In genomic region chr2:229598227-229598626, GRCh38 we compare ENCODE assay signal across 24 cellular contexts.
"Had no signal": no experiment of that assay in that cellular context is flagged by ENCODE, and none has a peak within 500 bp of the region (broad histone marks: within the 10 kb centered on the region; RNA-seq: fewer than 3 reads in every experiment).

No MANE protein-coding gene starts in this region.

- H3K4me3 ChIP-seq: K562, SJCRH30 had no signal

- FAIRE-seq: K562 had no signal

- H3K27ac ChIP-seq: KMS-11, RWPE1, SJCRH30 had no signal

- H3K4me2 ChIP-seq: KMS-11 had no signal

- H3K4me1 ChIP-seq: SJCRH30 had no signal

- H3K4me1 Mint-ChIP-seq: IgD-negative memory B cell had no signal

- DNase-seq: Kasumi-1, MM.1S, MV-4-11, NCI-H1048, NCI-H1105, NCI-H1417, NCI-H1436 treated with DMSO at 0.1 percent for 48 hours, NCI-H1694, NCI-H187 treated with DMSO at 0.1 percent for 48 hours, NCI-H2029 treated with DMSO at 0.1 percent for 48 hours, NCI-H2227 treated with DMSO at 0.1 percent for 48 hours, NCI-H524, NCI-H526 treated with DMSO at 0.1 percent for 48 hours, NCI-H748 treated with DMSO at 0.1 percent for 48 hours, SHP77 treated with DMSO at 0.1 percent for 48 hours, SJCRH30, T-helper 1 cell had no signal

- ATAC-seq: K562, Panc1, Right ventricle myocardium inferior, SK-N-SH treated with all-trans-retinoic acid at 6 μM for 48 hours had no signal

- H3K36me3 ChIP-seq: SJCRH30 had no signal

- H3K36me3 Mint-ChIP-seq: IgD-negative memory B cell had no signal

- H3K27me3 ChIP-seq: SJCRH30 had no signal

- H3K9me3 ChIP-seq: SJCRH30 had no signal

- H3K4me3 Mint-ChIP-seq: IgD-negative memory B cell had no signal

- H3K27ac Mint-ChIP-seq: IgD-negative memory B cell had no signal

- H3K9ac ChIP-seq: KMS-11 had no signal
